Comparison of ENCODE assay signal across 14 cellular contexts in genomic region chr12:113416091-113416754, GRCh38. TPM values are rescaled to one million over a fixed set of nuclear protein-coding genes. Genes with fewer than 3 reads are reported as not detected.
DNase-seq lines count a peak whose midpoint lies in the region; ATAC-seq and TF ChIP-seq lines count a peak whose summit lies in the region.
"Had no signal": no experiment of that assay in that cellular context is flagged by ENCODE, and none has a peak within 500 bp of the region (broad histone marks: within the 10 kb centered on the region; RNA-seq: fewer than 3 reads in every experiment).

No MANE protein-coding gene starts in this region.

- H3K27me3 ChIP-seq in NT2/D1 (ENCODE audit: insufficient read depth, insufficient read length) (no peaks in the 10 kb centered on the region), skeletal muscle tissue (ENCODE audit: control insufficient read depth in 3 of 3, insufficient read depth in 3 of 3, low read length in 3 of 3) (peaks cover 0 to 3% (median 2%) of the 10 kb centered on the region in 3 donors)

- H3K9me3 ChIP-seq in NT2/D1 (ENCODE audit: insufficient read depth, low read length) (no peaks in the 10 kb centered on the region), skeletal muscle tissue (ENCODE audit: control insufficient read depth in 3 of 3, low read length in 3 of 3) (no peaks in the 10 kb centered on the region)

- ATAC-seq in GM21447 (IDR thresholded peaks at IDR 0.05; ENCODE audit: unreplicated experiment): no peak
- ATAC-seq in GM18517 (IDR thresholded peaks at IDR 0.05; ENCODE audit: unreplicated experiment): no peak
- ATAC-seq in GM21786 (IDR thresholded peaks at IDR 0.05; ENCODE audit: unreplicated experiment): no peak

- TF ChIP-seq POLR2A in erythroblast (IDR thresholded peaks at IDR 0.05; ENCODE audit: low read length): no peak

- H3K4me3 ChIP-seq in NT2/D1 (ENCODE audit: insufficient read length, low read depth): no peak overlapping the region
- H3K4me3 ChIP-seq in skeletal muscle tissue (ENCODE audit: low read length in 3 of 3): no peak overlapping the region
- H3K4me3 ChIP-seq: SK-N-MC had no signal

- DNase-seq in DMS 273 (lab: John Stamatoyannopoulos, UW; ENCODE audit: unreplicated experiment) (peak; percentile 43), DMS 273 treated with DMSO at 0.1 percent for 48 hours (lab: John Stamatoyannopoulos, UW) (no peak), NT2/D1 (ENCODE audit: low read depth, low spot score) (no peak), erythroblast (lab: John Stamatoyannopoulos, UW) (peak; percentile 47 to 56)
- DNase-seq: DND-41; effector CD4-positive, alpha-beta T cell had no signal

- no peaks in the 10 kb centered on the region for H3K36me3 ChIP-seq in NT2/D1 (ENCODE audit: insufficient read depth, insufficient read length, low read length)
- H3K36me3 ChIP-seq in skeletal muscle tissue (ENCODE audit: control insufficient read depth in 3 of 3, insufficient read depth in 3 of 3, low read length in 3 of 3): no peaks in the 10 kb centered on the region

- H3K27ac ChIP-seq in skeletal muscle tissue (ENCODE audit: low read depth, low read length): peak overlapping the region; percentile 51
- H3K27ac ChIP-seq: 22Rv1, SK-N-MC had no signal

- H3K4me1 ChIP-seq in NT2/D1 (ENCODE audit: insufficient read depth, insufficient read length) (peaks cover 4% of the 10 kb centered on the region), skeletal muscle tissue (ENCODE audit: control insufficient read depth in 3 of 3, insufficient read depth in 3 of 3, low read length in 3 of 3) (no peaks in the 10 kb centered on the region)

- H3K9ac ChIP-seq in NT2/D1 (ENCODE audit: insufficient read length, low read depth): peak overlapping the region; percentile 18
- no peak overlapping the region for H3K9ac ChIP-seq in skeletal muscle tissue (ENCODE audit: low read depth in 1 of 3, low read length in 3 of 3)

RNA-seq across cellular contexts. Expression of gene SDSL, which starts 6.0 kb away (rescaled TPM):
- total RNA-seq in skeletal muscle tissue: 0.52 TPM
- total RNA-seq: activated CD8-positive, alpha-beta memory T cell treated with anti-CD3 and anti-CD28 coated beads for 36 hours had no signal

RNA-seq across cellular contexts. Expression of gene SDS, which starts 12.5 kb away (rescaled TPM):
- total RNA-seq in skeletal muscle tissue: not detected
- total RNA-seq: activated CD8-positive, alpha-beta memory T cell treated with anti-CD3 and anti-CD28 coated beads for 36 hours had no signal

RNA-seq across cellular contexts. Expression of gene LHX5, which starts 55.4 kb away (rescaled TPM):
- not detected for total RNA-seq in skeletal muscle tissue
- total RNA-seq: activated CD8-positive, alpha-beta memory T cell treated with anti-CD3 and anti-CD28 coated beads for 36 hours; mononuclear cell had no signal

RNA-seq across cellular contexts. Expression of gene PLBD2, which starts 57.8 kb away (rescaled TPM):
- total RNA-seq in skeletal muscle tissue: 4.2 TPM

Comparison
In these comparisons a context has a peak if more than half of its experiments do, and no peak if none do; other contexts are left out.
1. DNase-seq: peak in DMS 273 (single experiment) and erythroblast (2 of 2); none in DMS 273 treated with DMSO at 0.1 percent for 48 hours (single experiment) and NT2/D1 (single experiment).